ENCODE assay signal across 8 cellular contexts in genomic region chr17:39617446-39618251, GRCh38. TPM values are rescaled to one million over a fixed set of nuclear protein-coding genes. Genes with fewer than 3 reads are reported as not detected.
A peak's percentile ranks its signal among the peaks of the same experiment; 100 is the strongest.
DNase-seq lines count a peak whose midpoint lies in the region; ATAC-seq and TF ChIP-seq lines count a peak whose summit lies in the region.

No MANE protein-coding gene starts in this region.

- peaks cover 7% of the 10 kb centered on the region for H3K4me1 Mint-ChIP-seq in nephron

- H3K9me3 Mint-ChIP-seq in nephron, result no peaks in the 10 kb centered on the region

- TF ChIP-seq EP300 in transverse colon (IDR thresholded peaks at IDR 0.05; ENCODE audit: low read depth), result no peak

- H3K27me3 ChIP-seq in esophagus squamous epithelium, result peaks cover 0 to 73% (median 0%) of the 10 kb centered on the region in 4 donors
- peaks cover 37% of the 10 kb centered on the region for H3K27me3 ChIP-seq in transverse colon

- peaks cover 88% of the 10 kb centered on the region for H3K27me3 Mint-ChIP-seq in nephron (ENCODE audit: low read depth)

- H3K4me3 ChIP-seq in esophagus squamous epithelium (peak overlapping the region; percentile 35 to 76 (median 59)), transverse colon (peak overlapping the region; percentile 44 to 62 (median 51))

- in situ Hi-C loops in transverse colon (cut with MboI; ENCODE audit: low pct_ligation_motif_present in 1 of 4, low pct_unique_long_range_greater_than_20kb in 1 of 4, low sequenced_read_pairs in 3 of 4), result loop anchor here in 1 of 4 donors (10.0 kb wide), 1 partner anchor 137 kb away; no protein-coding TSS in a partner anchor

- ATAC-seq in HG02759 (IDR thresholded peaks at IDR 0.05; ENCODE audit: unreplicated experiment), result peak; percentile 57
- ATAC-seq in GM18858 (IDR thresholded peaks at IDR 0.05; ENCODE audit: unreplicated experiment), result no peak

- no peak overlapping the region for H3K27ac Mint-ChIP-seq in nephron

- DNase-seq in Ammon's horn (ENCODE audit: low spot score), result peak; percentile 65
- peak; percentile 36 to 41 for DNase-seq in NOMO-1 (lab: John Stamatoyannopoulos, UW; ENCODE audit: unreplicated experiment in 2 of 2)
- peak; percentile 64 for DNase-seq in activated T-cell treated with anti-CD3 and anti-CD28 coated beads, Interleukin-2, amount 50 U/mL, for 1 hour
- no peak for DNase-seq in esophagus squamous epithelium (lab: John Stamatoyannopoulos, UW)
- peak; percentile 83 for DNase-seq in transverse colon

- H3K9me3 ChIP-seq in esophagus squamous epithelium, result no peaks in the 10 kb centered on the region
- no peaks in the 10 kb centered on the region for H3K9me3 ChIP-seq in transverse colon

- TF ChIP-seq CTCF in esophagus squamous epithelium (IDR thresholded peaks at IDR 0.05) (no peak), nephron (IDR thresholded peaks at IDR 0.05; ENCODE audit: unreplicated experiment in 3 of 3) (no peak), transverse colon (IDR thresholded peaks at IDR 0.05) (no peak)

- H3K4me1 ChIP-seq in esophagus squamous epithelium (peaks cover 8 to 28% (median 10%) of the 10 kb centered on the region in 3 donors), transverse colon (peaks cover 9 to 18% (median 16%) of the 10 kb centered on the region in 4 donors)

- intact Hi-C loops in esophagus squamous epithelium (cut with DNase I) (no loop called here), transverse colon (cut with DNase I; ENCODE audit: low total_unique reads) (no loop called here)

- H3K27ac ChIP-seq in esophagus squamous epithelium (peak overlapping the region; percentile 42 to 80 (median 60)), transverse colon (peak overlapping the region; percentile 43 to 77 (median 74))

- WGBS in esophagus squamous epithelium, 2 donors, result 0 to 9% methylated on average over 4 to 8 of the region's 79 CpGs
- WGBS in transverse colon (ENCODE audit: low coverage in 1 of 2), 2 donors, result 2% methylated on average over 29 of the region's 79 CpGs; no CpG with 5 or more reads in 1 of the 2 donors

- H3K36me3 ChIP-seq in esophagus squamous epithelium (no peaks in the 10 kb centered on the region), transverse colon (no peaks in the 10 kb centered on the region)

- no peak for TF ChIP-seq POLR2A in esophagus squamous epithelium (IDR thresholded peaks at IDR 0.05)
- TF ChIP-seq POLR2A in transverse colon (IDR thresholded peaks at IDR 0.05), result no peak

- no peaks in the 10 kb centered on the region for H3K36me3 Mint-ChIP-seq in nephron (ENCODE audit: low read depth)

- peak overlapping the region; percentile 81 to 85 (median 84) for H3K4me3 Mint-ChIP-seq in nephron

RNA-seq across cellular contexts. Expression of gene PPP1R1B, which starts 9.1 kb away (rescaled TPM):
- total RNA-seq in esophagus squamous epithelium (1 to 10 TPM in 2 of 4 donors, under 1 TPM in 2; 0.23 to 4.8 (median 2.4) TPM), transverse colon (100 to 1,000 TPM; 125 to 509 (median 223) TPM)

RNA-seq across cellular contexts. Expression of gene NEUROD2, which starts 9.9 kb away (rescaled TPM):
- not detected for total RNA-seq in esophagus squamous epithelium
- total RNA-seq in transverse colon, result not detected

RNA-seq across cellular contexts. Expression of gene STARD3, which starts 19.3 kb away (rescaled TPM):
- 10 to 100 TPM; 27.3 to 46.7 (median 33.4) TPM for total RNA-seq in esophagus squamous epithelium
- 100 to 1,000 TPM in 1 of 4 donors, 10 to 100 TPM in 3; 63.5 to 193 (median 73.2) TPM for total RNA-seq in transverse colon

RNA-seq across cellular contexts. Expression of gene TCAP, which starts 47.5 kb away (rescaled TPM):
- total RNA-seq in esophagus squamous epithelium (under 1 TPM; 0.11 to 0.57 (median 0.29) TPM), transverse colon (1 to 10 TPM in 1 of 4 donors, under 1 TPM in 1, not detected in 2; 0.64 to 1.9 TPM)

RNA-seq across cellular contexts. Expression of gene PNMT, which starts 50.6 kb away (rescaled TPM):
- total RNA-seq in esophagus squamous epithelium (1 to 10 TPM in 2 of 4 donors, under 1 TPM in 2; 0.26 to 8.4 (median 1.3) TPM), transverse colon (10 to 100 TPM in 1 of 4 donors, 1 to 10 TPM in 2, under 1 TPM in 1; 0.80 to 48.3 (median 1.3) TPM)

Comparison
In these comparisons a context has a peak if more than half of its experiments do, and no peak if none do; other contexts are left out.
1. RNA of gene PPP1R1B, which starts 9.1 kb away (total RNA-seq): 125 to 509 TPM in transverse colon; 0.23 to 4.8 TPM in esophagus squamous epithelium; every median in the first group is over 10 times any median in the second.